Comparison of ENCODE assay signal across 8 cellular contexts in the genomic region with DNA sequence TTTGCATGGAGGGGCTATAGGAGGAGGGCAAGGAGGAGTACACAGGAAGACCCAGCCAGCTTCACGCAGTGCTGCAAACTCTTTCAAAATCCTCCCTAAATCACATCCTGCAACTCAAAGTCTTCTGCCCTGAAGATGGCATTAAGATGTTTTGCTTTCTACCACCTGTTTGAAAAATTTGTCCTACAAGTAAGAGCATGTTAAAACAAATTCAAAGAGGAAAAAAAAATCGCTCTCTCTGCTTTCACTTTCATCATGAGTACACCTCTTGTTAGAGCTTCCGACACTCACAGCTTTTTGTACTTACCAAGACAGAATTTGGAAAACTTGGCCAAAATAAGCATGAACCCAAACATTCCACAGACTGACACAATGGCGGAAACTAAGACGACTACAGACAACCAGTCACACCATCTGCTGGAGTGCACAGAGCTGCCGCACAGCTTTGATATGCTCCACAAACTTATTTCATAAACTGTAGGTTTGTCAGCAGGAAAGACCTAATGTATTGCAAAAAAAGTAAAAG. TPM values are rescaled to one million over a fixed set of nuclear protein-coding genes. Genes with fewer than 3 reads are reported as not detected.
DNase-seq lines count a peak whose midpoint lies in the region; ATAC-seq and TF ChIP-seq lines count a peak whose summit lies in the region.

No MANE protein-coding gene starts in this region.

- no peak overlapping the region for H2AK5ac ChIP-seq in H9 (ENCODE audit: insufficient read length, low read length)

- H3K4me1 Mint-ChIP-seq in HFFc6 (ENCODE audit: low read depth) (peaks cover 19% of the 10 kb centered on the region), H9 (peaks cover 13 to 14% of the 10 kb centered on the region in 2 experiments)
- H3K4me1 Mint-ChIP-seq in naive thymus-derived CD4-positive, alpha-beta T cell = peaks cover 28 to 66% (median 60%) of the 10 kb centered on the region in 7 donors

- peaks cover 5% of the 10 kb centered on the region for H3K27me3 Mint-ChIP-seq in HFFc6 (ENCODE audit: insufficient read depth)
- no peaks in the 10 kb centered on the region for H3K27me3 Mint-ChIP-seq in naive thymus-derived CD4-positive, alpha-beta T cell
- no peaks in the 10 kb centered on the region for H3K27me3 Mint-ChIP-seq in H9 (ENCODE audit: low read depth)

- POLR2A ChIA-PET in Panc1 (lab: Charles Lee) = interaction anchor here (0.6 kb wide), 1 partner anchor 52 kb away, joined by 7 read pairs; no protein-coding TSS in a partner anchor
- POLR2A ChIA-PET in naive thymus-derived CD4-positive, alpha-beta T cell (lab: Charles Lee) = interaction anchor here (0.9 to 2.3 kb wide), 9 partner anchors 9 to 170 kb away, joined by 3 to 23 read pairs (median 7); partner anchors contain the start of genes GCH1 and MAPK1IP1L

- in situ Hi-C loops in Panc1 (cut with HindIII; ENCODE audit: low pct_unique_long_range_greater_than_20kb, low sequenced_read_pairs) = no loop called here

- no peak overlapping the region for H2BK120ac ChIP-seq in H9 (ENCODE audit: low read depth, low read length, poor library complexity, severe bottlenecking)

- no peak overlapping the region for H3K14ac ChIP-seq in H9 (ENCODE audit: insufficient read depth, low read length)

- H3K9ac ChIP-seq in H9 (ENCODE audit: extremely low read depth, insufficient read length, low read length) = no peak overlapping the region

- no TSS peak for BruUV-seq in Panc1 (replicated peaks; lab: Mats Ljungman, UMichigan)

- H3K36me3 ChIP-seq in Panc1 (ENCODE audit: control insufficient read depth, insufficient read depth, low read length) = no peaks in the 10 kb centered on the region
- H3K36me3 ChIP-seq in naive thymus-derived CD4-positive, alpha-beta T cell (ENCODE audit: control insufficient read depth in 2 of 3, insufficient read depth in 3 of 3, low read length in 3 of 3) = no peaks in the 10 kb centered on the region

- no peaks in the 10 kb centered on the region for H3K4me1 ChIP-seq in Panc1 (ENCODE audit: control insufficient read depth, insufficient read depth, low read length)
- H3K4me1 ChIP-seq in naive thymus-derived CD4-positive, alpha-beta T cell (ENCODE audit: control insufficient read depth in 2 of 2, insufficient read depth in 2 of 2, low read length in 2 of 2) = peaks cover 7 to 17% of the 10 kb centered on the region in 2 donors
- peaks cover 5% of the 10 kb centered on the region; the same call in 1 of the 2 replicates for H3K4me1 ChIP-seq in H9 (ENCODE audit: insufficient read depth, low read length)

- no peak overlapping the region for H4K8ac ChIP-seq in H9 (replicated peaks; ENCODE audit: insufficient read length, low read depth, low read length)

- no CpG with 5 or more reads among the region's 6 CpGs for WGBS in H9 (ENCODE audit: extremely low coverage, insufficient read length, low lambda C conversion rate)

- H3K27me3 ChIP-seq in Panc1 (ENCODE audit: control insufficient read depth, insufficient read depth, low read length) (no peaks in the 10 kb centered on the region), H9 (ENCODE audit: insufficient read depth, low read length) (no peaks in the 10 kb centered on the region)
- H3K27me3 ChIP-seq in naive thymus-derived CD4-positive, alpha-beta T cell (ENCODE audit: control insufficient read depth in 2 of 2, insufficient read depth in 2 of 2, low read length in 2 of 2) = no peaks in the 10 kb centered on the region

- peak; percentile 69 for ATAC-seq in Panc1
- peak; percentile 77 for ATAC-seq in naive thymus-derived CD4-positive, alpha-beta T cell

- H3T11ph ChIP-seq in H9 (ENCODE audit: low read length) = no peak overlapping the region

- H2BK15ac ChIP-seq in H9 (ENCODE audit: low read depth, low read length) = no peak overlapping the region

- peak; percentile 1 for DNase-seq in NCI-H82 (lab: John Stamatoyannopoulos, UW)
- no peak for DNase-seq in NCI-H82 treated with DMSO at 0.1 percent for 48 hours (lab: John Stamatoyannopoulos, UW; ENCODE audit: unreplicated experiment)
- no peak for DNase-seq in HFFc6
- no peak for DNase-seq in Panc1 (ENCODE audit: low read depth, low spot score)
- DNase-seq in dermis blood vessel endothelial cell = peak; percentile 68
- DNase-seq in naive thymus-derived CD4-positive, alpha-beta T cell = peak in 7 of 9 donors; percentile 55 to 74 (median 72)
- no peak for DNase-seq in NK-92 (lab: John Stamatoyannopoulos, UW; ENCODE audit: unreplicated experiment)
- DNase-seq in H9 = no peak

- H2BK5ac ChIP-seq in H9 (ENCODE audit: insufficient read length, low read length) = no peak overlapping the region

- H3K23me2 ChIP-seq in H9 (ENCODE audit: insufficient read length, low read depth, low read length, poor library complexity, severe bottlenecking) = no peaks in the 10 kb centered on the region

- no peak overlapping the region for H2AFZ ChIP-seq in H9 (ENCODE audit: low read length)

- no peak overlapping the region for H3K56ac ChIP-seq in H9 (ENCODE audit: insufficient read length, low read depth, low read length)

- no peaks in the 10 kb centered on the region for H3K36me3 Mint-ChIP-seq in HFFc6 (ENCODE audit: low read depth)
- H3K36me3 Mint-ChIP-seq in naive thymus-derived CD4-positive, alpha-beta T cell = peaks cover 0 to 19% (median 3%) of the 10 kb centered on the region in 5 donors
- H3K36me3 Mint-ChIP-seq in H9 (ENCODE audit: insufficient read depth in 1 of 3, low read depth in 3 of 3) = no peaks in the 10 kb centered on the region; a peak in 2 of 7 replicates

- H3K9me3 Mint-ChIP-seq in HFFc6 = no peaks in the 10 kb centered on the region
- no peaks in the 10 kb centered on the region for H3K9me3 Mint-ChIP-seq in naive thymus-derived CD4-positive, alpha-beta T cell
- H3K9me3 Mint-ChIP-seq in H9 = no peaks in the 10 kb centered on the region; a peak in 1 of 5 replicates

- H3K4me3 Mint-ChIP-seq in HFFc6 (peak overlapping the region; percentile 77), H9 (no peak overlapping the region)
- peak overlapping the region; percentile 85 to 97 (median 90) for H3K4me3 Mint-ChIP-seq in naive thymus-derived CD4-positive, alpha-beta T cell

- intact Hi-C loops in Panc1 (cut with micrococcal nuclease; ENCODE audit: unreplicated experiment) = no loop called here
- intact Hi-C loops in naive thymus-derived CD4-positive, alpha-beta T cell (cut with micrococcal nuclease) = loop anchor here (1.0 to 5.0 kb wide), 10 partner anchors 11 to 1236 kb away; partner anchors contain the start of genes GCH1 (in 2 of the 2), CNIH1 (in 1 of the 2), PELI2 (in 1 of the 2) and SAMD4A (in 1 of the 2)

- H3K79me2 ChIP-seq in H9 (ENCODE audit: insufficient read depth, low read length) = no peaks in the 10 kb centered on the region

- TF ChIP-seq CTCF in HFFc6 (IDR thresholded peaks at IDR 0.05) = no peak
- no peak for TF ChIP-seq CTCF in Panc1 (IDR thresholded peaks at IDR 0.05)
- no peak for TF ChIP-seq CTCF in H9 (conservative IDR thresholded peaks at IDR 0.05)

- H2BK12ac ChIP-seq in H9 (ENCODE audit: insufficient read length, low read depth, low read length) = no peak overlapping the region

- H3K4me3 ChIP-seq in Panc1 (ENCODE audit: low read depth in 2 of 2, low read length in 2 of 2) = peak overlapping the region; percentile 35 to 57
- H3K4me3 ChIP-seq in naive thymus-derived CD4-positive, alpha-beta T cell (ENCODE audit: low read length) = peak overlapping the region; percentile 70

- no peak overlapping the region for H3K4ac ChIP-seq in H9 (ENCODE audit: low read depth, low read length)

- CTCF ChIA-PET in Panc1 (lab: Charles Lee) = no interaction called here
- CTCF ChIA-PET in naive thymus-derived CD4-positive, alpha-beta T cell (lab: Charles Lee) = interaction anchor here (0.6 to 2.7 kb wide), 14 partner anchors 10 to 317 kb away, joined by 3 to 21 read pairs (median 4); partner anchors contain the start of genes GCH1, SOCS4 and WDHD1

- no peak overlapping the region for H4K5ac ChIP-seq in H9 (ENCODE audit: insufficient read length, low read depth, low read length)

- H3K18ac ChIP-seq in H9 (ENCODE audit: insufficient read length, low read depth, low read length) = no peak overlapping the region

- H3K23ac ChIP-seq in H9 (ENCODE audit: insufficient read length, low read depth, low read length) = no peak overlapping the region

- H3K79me1 ChIP-seq in H9 (ENCODE audit: insufficient read depth, low read depth, low read length, poor library complexity, severe bottlenecking) = no peaks in the 10 kb centered on the region

- no peaks in the 10 kb centered on the region for H4K20me1 ChIP-seq in H9 (ENCODE audit: control insufficient read depth, insufficient read depth, insufficient read length)

- no peak overlapping the region for H2BK20ac ChIP-seq in H9 (ENCODE audit: low read depth, low read length, poor library complexity, severe bottlenecking)

- no peak overlapping the region for H3K27ac Mint-ChIP-seq in HFFc6
- H3K27ac Mint-ChIP-seq in naive thymus-derived CD4-positive, alpha-beta T cell = peak overlapping the region; percentile 90 to 99 (median 96)
- 0 out of 7 replicates have a peak overlapping the region, but pooled peaks of 1 of the 3 experiments have one; percentile 1 for H3K27ac Mint-ChIP-seq in H9

- no peak overlapping the region for H4K91ac ChIP-seq in H9 (ENCODE audit: insufficient read length, low read depth, low read length)

- H3K27ac ChIP-seq in Panc1 (ENCODE audit: low read length) = peak overlapping the region; percentile 65
- H3K27ac ChIP-seq in naive thymus-derived CD4-positive, alpha-beta T cell (ENCODE audit: low read depth, low read length) = peak overlapping the region; percentile 79
- no peak overlapping the region for H3K27ac ChIP-seq in H9 (ENCODE audit: insufficient read length, low read depth, low read length)

- no peak overlapping the region for H3K4me2 ChIP-seq in H9 (ENCODE audit: insufficient read depth, insufficient read length, low read length)

- H3K9me3 ChIP-seq in Panc1 (ENCODE audit: control insufficient read depth, insufficient read depth, low read depth, low read length) (no peaks in the 10 kb centered on the region), H9 (ENCODE audit: control insufficient read depth, low read depth, low read length) (no peaks in the 10 kb centered on the region)
- H3K9me3 ChIP-seq in naive thymus-derived CD4-positive, alpha-beta T cell (ENCODE audit: control insufficient read depth in 2 of 3, low read length in 3 of 3) = no peaks in the 10 kb centered on the region

RNA-seq across cellular contexts. Expression of gene GCH1, which starts 21.3 kb away (rescaled TPM):
- under 1 TPM; 0.20 to 0.45 (median 0.31) TPM for total RNA-seq in HFFc6 (2021; fragmentation: NEBNext Ultra II Directional; extraction: Animal tissue kit (Norgen Biotek cat#: 25700))
- total RNA-seq in Panc1 (2021; ENCODE audit: unreplicated experiment) (3.6 TPM), dermis blood vessel endothelial cell (10.4 and 13.4 TPM in 2 replicates), H9 (2021) (7.7 and 8.6 TPM in 2 replicates)
- 1.4 TPM for polyA plus RNA-seq in Panc1 (2012; ENCODE audit: insufficient read length)
- 10 to 100 TPM; 21.4 to 64.1 (median 23.2) TPM for total RNA-seq in naive thymus-derived CD4-positive, alpha-beta T cell
- polyA plus RNA-seq in naive thymus-derived CD4-positive, alpha-beta T cell = 10 to 100 TPM; 23.1 to 25.7 TPM

Comparison
In these comparisons a context has a peak if more than half of its experiments do, and no peak if none do; other contexts are left out.
1. DNase-seq: peak in NCI-H82 (single experiment), dermis blood vessel endothelial cell (single experiment) and naive thymus-derived CD4-positive, alpha-beta T cell (7 of 9); none in NCI-H82 treated with DMSO at 0.1 percent for 48 hours (single experiment), HFFc6 (single experiment), Panc1 (single experiment), NK-92 (single experiment) and H9 (single experiment).
2. H3K4me3 Mint-ChIP-seq: peak in HFFc6 (single experiment) and naive thymus-derived CD4-positive, alpha-beta T cell (10 of 10); none in H9 (0 of 2).